Comparison of ENCODE assay signal across 26 cellular contexts in genomic region chr15:35550957-35551356, GRCh38.
"Had no signal": no experiment of that assay in that cellular context is flagged by ENCODE, and none has a peak within 500 bp of the region (broad histone marks: within the 10 kb centered on the region; RNA-seq: fewer than 3 reads in every experiment).

No MANE protein-coding gene starts in this region.

- H3K4me1 ChIP-seq: breast epithelium, SJCRH30 had no signal

- H3K9me3 Mint-ChIP-seq: activated CD4-positive, alpha-beta T cell treated with anti-CD3 and anti-CD28 coated beads, Interleukin-2, amount 10 ng/mL, durations not matched to agents 24 days and 14 days; activated CD8-positive, alpha-beta T cell treated with anti-CD3 and anti-CD28 coated beads for 36 hours; activated naive CD4-positive, alpha-beta T cell treated with anti-CD3 and anti-CD28 coated beads for 36 hours; activated T-cell treated with anti-CD3 and anti-CD28 coated beads, Interleukin-2, amount 50 U/mL, for 4 hours; activated T-helper 1 cell treated with anti-CD3 and anti-CD28 coated beads, Interleukin-12 subunit alpha, Interleukin-12 subunit beta, Interleukin-2, Interleukin-4 antibody, amounts not matched to agents 30 ng/mL and 10 ng/mL and 1 ng/mL, durations not matched to agents 14 hours and 24 hours and 36 hours had no signal

- ATAC-seq: activated CD8-positive, alpha-beta T cell treated with anti-CD3 and anti-CD28 coated beads for 36 hours; activated naive CD4-positive, alpha-beta T cell treated with anti-CD3 and anti-CD28 coated beads, Interleukin-2, amount 50 U/mL, for 72 hours; activated T-cell treated with anti-CD3 and anti-CD28 coated beads, Interleukin-2, amount 50 U/mL, for 4 hours; body of pancreas had no signal

- H3K4me3 Mint-ChIP-seq: activated CD4-positive, alpha-beta T cell treated with anti-CD3 and anti-CD28 coated beads, Interleukin-2, amount 10 ng/mL, durations not matched to agents 24 days and 14 days; activated CD8-positive, alpha-beta T cell treated with anti-CD3 and anti-CD28 coated beads for 36 hours; activated naive CD4-positive, alpha-beta T cell treated with anti-CD3 and anti-CD28 coated beads for 36 hours; activated T-cell treated with anti-CD3 and anti-CD28 coated beads, Interleukin-2, amount 50 U/mL, for 4 hours; activated T-helper 1 cell treated with anti-CD3 and anti-CD28 coated beads, Interleukin-12 subunit alpha, Interleukin-12 subunit beta, Interleukin-2, Interleukin-4 antibody, amounts not matched to agents 30 ng/mL and 10 ng/mL and 1 ng/mL, durations not matched to agents 14 hours and 24 hours and 36 hours had no signal

- H3K27me3 Mint-ChIP-seq: activated CD4-positive, alpha-beta T cell treated with anti-CD3 and anti-CD28 coated beads, Interleukin-2, amount 10 ng/mL, durations not matched to agents 24 days and 14 days; activated CD8-positive, alpha-beta T cell treated with anti-CD3 and anti-CD28 coated beads for 36 hours had no signal

- H3K27me3 ChIP-seq: adrenal gland, body of pancreas, breast epithelium, SJCRH30 had no signal

- H3K36me3 ChIP-seq: adrenal gland, breast epithelium, SJCRH30 had no signal

- H3K4me3 ChIP-seq: adrenal gland, body of pancreas, breast epithelium, SJCRH30, SK-N-MC had no signal

- H3K27ac Mint-ChIP-seq: activated CD4-positive, alpha-beta T cell treated with anti-CD3 and anti-CD28 coated beads, Interleukin-2, amount 10 ng/mL, durations not matched to agents 24 days and 14 days; activated CD8-positive, alpha-beta T cell treated with anti-CD3 and anti-CD28 coated beads for 36 hours; activated naive CD4-positive, alpha-beta T cell treated with anti-CD3 and anti-CD28 coated beads for 36 hours; activated naive CD4-positive, alpha-beta T cell treated with anti-CD3 and anti-CD28 coated beads, Interleukin-2, amount 50 U/mL, for 72 hours; activated T-helper 1 cell treated with anti-CD3 and anti-CD28 coated beads, Interleukin-12 subunit alpha, Interleukin-12 subunit beta, Interleukin-2, Interleukin-4 antibody, amounts not matched to agents 30 ng/mL and 10 ng/mL and 1 ng/mL, durations not matched to agents 14 hours and 24 hours and 36 hours had no signal

- H3K27ac ChIP-seq: adrenal gland, body of pancreas, breast epithelium, SJCRH30, SK-N-MC had no signal

- DNase-seq: activated CD4-positive, alpha-beta T cell treated with anti-CD3 and anti-CD28 coated beads, Interleukin-2, amount 10 ng/mL, durations not matched to agents 24 days and 14 days; activated CD4-positive, alpha-beta T cell treated with anti-CD3 and anti-CD28 coated beads, Interleukin-2, amount 50 U/mL, for 4 hours; activated CD8-positive, alpha-beta T cell treated with anti-CD3 and anti-CD28 coated beads for 36 hours; activated gamma-delta T cell treated with Interleukin-2 at 50 U/mL for 16 hours; activated naive CD4-positive, alpha-beta T cell treated with anti-CD3 and anti-CD28 coated beads for 36 hours; activated T-cell treated with anti-CD3 and anti-CD28 coated beads, Interleukin-2, amount 50 U/mL, for 4 hours; adrenal gland; body of pancreas; caudate nucleus; cerebellar nuclear complex; Karpas-422; KBM-7; NCI-H1105; NCI-H1417 treated with DMSO at 0.1 percent for 48 hours; NCI-H187 treated with DMSO at 0.1 percent for 48 hours; NCI-H2081; NCI-H345; NCI-H524 treated with DMSO at 0.1 percent for 48 hours; OCI-M1; SHP77; SJCRH30; T1000 had no signal

- H3K9me3 ChIP-seq: adrenal gland, body of pancreas, breast epithelium, SJCRH30 had no signal
